In genomic region chr5:122163151-122164069, GRCh38 we compare ENCODE assay signal across 1 cellular context.
TF ChIP-seq lines count a peak whose summit lies in the region.

No MANE protein-coding gene starts in this region.

TF ChIP-seq in GM23338, 12 proteins besides CTCF, POLR2A, EP300 and RAD21 (continued from another document):
- TF ChIP-seq, protein P1, sequence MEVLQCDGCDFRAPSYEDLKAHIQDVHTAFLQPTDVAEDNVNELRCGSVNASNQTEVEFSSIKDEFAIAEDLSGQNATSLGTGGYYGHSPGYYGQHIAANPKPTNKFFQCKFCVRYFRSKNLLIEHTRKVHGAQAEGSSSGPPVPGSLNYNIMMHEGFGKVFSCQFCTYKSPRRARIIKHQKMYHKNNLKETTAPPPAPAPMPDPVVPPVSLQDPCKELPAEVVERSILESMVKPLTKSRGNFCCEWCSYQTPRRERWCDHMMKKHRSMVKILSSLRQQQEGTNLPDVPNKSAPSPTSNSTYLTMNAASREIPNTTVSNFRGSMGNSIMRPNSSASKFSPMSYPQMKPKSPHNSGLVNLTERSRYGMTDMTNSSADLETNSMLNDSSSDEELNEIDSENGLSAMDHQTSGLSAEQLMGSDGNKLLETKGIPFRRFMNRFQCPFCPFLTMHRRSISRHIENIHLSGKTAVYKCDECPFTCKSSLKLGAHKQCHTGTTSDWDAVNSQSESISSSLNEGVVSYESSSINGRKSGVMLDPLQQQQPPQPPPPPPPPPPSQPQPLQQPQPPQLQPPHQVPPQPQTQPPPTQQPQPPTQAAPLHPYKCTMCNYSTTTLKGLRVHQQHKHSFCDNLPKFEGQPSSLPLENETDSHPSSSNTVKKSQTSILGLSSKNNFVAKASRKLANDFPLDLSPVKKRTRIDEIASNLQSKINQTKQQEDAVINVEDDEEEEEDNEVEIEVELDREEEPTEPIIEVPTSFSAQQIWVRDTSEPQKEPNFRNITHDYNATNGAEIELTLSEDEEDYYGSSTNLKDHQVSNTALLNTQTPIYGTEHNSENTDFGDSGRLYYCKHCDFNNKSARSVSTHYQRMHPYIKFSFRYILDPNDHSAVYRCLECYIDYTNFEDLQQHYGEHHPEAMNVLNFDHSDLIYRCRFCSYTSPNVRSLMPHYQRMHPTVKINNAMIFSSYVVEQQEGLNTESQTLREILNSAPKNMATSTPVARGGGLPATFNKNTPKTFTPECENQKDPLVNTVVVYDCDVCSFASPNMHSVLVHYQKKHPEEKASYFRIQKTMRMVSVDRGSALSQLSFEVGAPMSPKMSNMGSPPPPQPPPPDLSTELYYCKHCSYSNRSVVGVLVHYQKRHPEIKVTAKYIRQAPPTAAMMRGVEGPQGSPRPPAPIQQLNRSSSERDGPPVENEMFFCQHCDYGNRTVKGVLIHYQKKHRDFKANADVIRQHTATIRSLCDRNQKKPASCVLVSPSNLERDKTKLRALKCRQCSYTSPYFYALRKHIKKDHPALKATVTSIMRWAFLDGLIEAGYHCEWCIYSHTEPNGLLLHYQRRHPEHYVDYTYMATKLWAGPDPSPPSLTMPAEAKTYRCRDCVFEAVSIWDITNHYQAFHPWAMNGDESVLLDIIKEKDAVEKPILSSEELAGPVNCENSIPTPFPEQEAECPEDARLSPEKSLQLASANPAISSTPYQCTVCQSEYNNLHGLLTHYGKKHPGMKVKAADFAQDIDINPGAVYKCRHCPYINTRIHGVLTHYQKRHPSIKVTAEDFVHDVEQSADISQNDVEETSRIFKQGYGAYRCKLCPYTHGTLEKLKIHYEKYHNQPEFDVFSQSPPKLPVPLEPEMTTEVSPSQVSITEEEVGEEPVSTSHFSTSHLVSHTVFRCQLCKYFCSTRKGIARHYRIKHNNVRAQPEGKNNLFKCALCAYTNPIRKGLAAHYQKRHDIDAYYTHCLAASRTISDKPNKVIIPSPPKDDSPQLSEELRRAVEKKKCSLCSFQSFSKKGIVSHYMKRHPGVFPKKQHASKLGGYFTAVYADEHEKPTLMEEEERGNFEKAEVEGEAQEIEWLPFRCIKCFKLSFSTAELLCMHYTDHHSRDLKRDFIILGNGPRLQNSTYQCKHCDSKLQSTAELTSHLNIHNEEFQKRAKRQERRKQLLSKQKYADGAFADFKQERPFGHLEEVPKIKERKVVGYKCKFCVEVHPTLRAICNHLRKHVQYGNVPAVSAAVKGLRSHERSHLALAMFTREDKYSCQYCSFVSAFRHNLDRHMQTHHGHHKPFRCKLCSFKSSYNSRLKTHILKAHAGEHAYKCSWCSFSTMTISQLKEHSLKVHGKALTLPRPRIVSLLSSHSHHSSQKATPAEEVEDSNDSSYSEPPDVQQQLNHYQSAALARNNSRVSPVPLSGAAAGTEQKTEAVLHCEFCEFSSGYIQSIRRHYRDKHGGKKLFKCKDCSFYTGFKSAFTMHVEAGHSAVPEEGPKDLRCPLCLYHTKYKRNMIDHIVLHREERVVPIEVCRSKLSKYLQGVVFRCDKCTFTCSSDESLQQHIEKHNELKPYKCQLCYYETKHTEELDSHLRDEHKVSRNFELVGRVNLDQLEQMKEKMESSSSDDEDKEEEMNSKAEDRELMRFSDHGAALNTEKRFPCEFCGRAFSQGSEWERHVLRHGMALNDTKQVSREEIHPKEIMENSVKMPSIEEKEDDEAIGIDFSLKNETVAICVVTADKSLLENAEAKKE (CRISPR knock-in tag; IDR thresholded peaks at IDR 0.05), result no peak
- TF ChIP-seq STAT1 (IDR thresholded peaks at IDR 0.05; ENCODE audit: unreplicated experiment) (no peak), EZH2phosphoT487 (IDR thresholded peaks at IDR 0.05; ENCODE audit: unreplicated experiment) (no peak), ZNF114 (CRISPR knock-in tag; IDR thresholded peaks at IDR 0.05) (no peak), ETS1 (IDR thresholded peaks at IDR 0.05) (no peak), EZH2 (IDR thresholded peaks at IDR 0.05; ENCODE audit: low read depth, unreplicated experiment) (no peak), REST (IDR thresholded peaks at IDR 0.05; ENCODE audit: unreplicated experiment) (no peak), ZNF331 (CRISPR knock-in tag; IDR thresholded peaks at IDR 0.05; ENCODE audit: low read depth) (no peak), NANOG (IDR thresholded peaks at IDR 0.05; ENCODE audit: borderline replicate concordance) (no peak), CREB1 (CRISPR knock-in tag; IDR thresholded peaks at IDR 0.05; ENCODE audit: low read depth) (no peak)
